24 cellular contexts compared by ENCODE assay signal in the genomic region with DNA sequence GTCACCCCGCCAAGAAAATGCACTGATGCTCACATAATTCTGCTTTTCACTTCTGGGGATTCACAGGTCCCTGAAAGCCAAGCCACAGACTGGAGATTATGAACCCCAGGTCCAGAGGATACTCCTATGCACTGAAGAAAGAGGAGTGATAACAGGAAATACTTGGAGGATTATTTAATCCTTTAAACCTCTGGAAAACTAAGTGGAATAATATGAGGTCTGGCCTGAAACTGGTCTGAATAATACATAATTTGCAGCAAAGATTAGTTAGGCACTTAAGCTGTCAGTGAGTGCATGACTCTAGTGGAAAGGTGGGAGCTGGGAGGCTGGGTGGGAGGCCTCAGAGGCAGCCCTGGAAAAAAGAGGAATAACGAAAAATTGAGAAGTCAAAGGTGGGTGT. TPM values are rescaled to one million over a fixed set of nuclear protein-coding genes. Genes with fewer than 3 reads are reported as not detected.
DNase-seq lines count a peak whose midpoint lies in the region; ATAC-seq and TF ChIP-seq lines count a peak whose summit lies in the region.
"Had no signal": no experiment of that assay in that cellular context is flagged by ENCODE, and none has a peak within 500 bp of the region (broad histone marks: within the 10 kb centered on the region; RNA-seq: fewer than 3 reads in every experiment).

No MANE protein-coding gene starts in this region.

- H3K4me1 ChIP-seq in BLaER1 treated with 17β-estradiol and CSF1 and Interleukin-3, amounts not matched to agents 10 nM and 100 nM, result peaks cover 31 to 91% (median 73%) of the 10 kb centered on the region in 10 experiments
- peaks cover 0 to 22% of the 10 kb centered on the region in 2 donors for H3K4me1 ChIP-seq in naive thymus-derived CD4-positive, alpha-beta T cell (ENCODE audit: control insufficient read depth in 2 of 2, insufficient read depth in 2 of 2, low read length in 2 of 2)
- H3K4me1 ChIP-seq: adrenal gland, upper lobe of left lung had no signal

- TF ChIP-seq CTCF in WTC11 (IDR thresholded peaks at IDR 0.05) (no peak), natural killer cell (IDR thresholded peaks at IDR 0.05) (no peak)

- H3K9me3 Mint-ChIP-seq in WTC11 (peaks cover 8% of the 10 kb centered on the region; the same call in 1 of the 2 replicates), natural killer cell (no peaks in the 10 kb centered on the region)
- H3K9me3 Mint-ChIP-seq in naive thymus-derived CD4-positive, alpha-beta T cell, result no peaks in the 10 kb centered on the region

- peaks cover 7% of the 10 kb centered on the region; the same call in 1 of the 2 replicates for H3K36me3 Mint-ChIP-seq in WTC11
- peaks cover 0 to 8% (median 0%) of the 10 kb centered on the region in 5 donors for H3K36me3 Mint-ChIP-seq in naive thymus-derived CD4-positive, alpha-beta T cell
- no peaks in the 10 kb centered on the region for H3K36me3 Mint-ChIP-seq in natural killer cell
- H3K36me3 Mint-ChIP-seq: neural progenitor cell had no signal

- no peak overlapping the region for H3K9ac ChIP-seq in BLaER1 treated with 17β-estradiol and CSF1 and Interleukin-3, amounts not matched to agents 10 nM and 100 nM
- H3K9ac ChIP-seq: neural progenitor cell had no signal

- H3K9me3 ChIP-seq in BLaER1 treated with 17β-estradiol and CSF1 and Interleukin-3, amounts not matched to agents 10 nM and 100 nM (replicated peaks in 1 of 11), result peaks cover 0 to 6% (median 0%) of the 10 kb centered on the region in 11 experiments; a peak in 3 of 22 replicates
- no peaks in the 10 kb centered on the region for H3K9me3 ChIP-seq in naive thymus-derived CD4-positive, alpha-beta T cell (ENCODE audit: control insufficient read depth in 2 of 3, low read length in 3 of 3)
- H3K9me3 ChIP-seq: adrenal gland, upper lobe of left lung had no signal

- intact Hi-C loops in naive thymus-derived CD4-positive, alpha-beta T cell (cut with micrococcal nuclease), result loop anchor here (5.0 kb wide), 2 partner anchors 132 to 207 kb away; a partner anchor contains a TSS
- intact Hi-C loops in natural killer cell (cut with micrococcal nuclease), result no loop called here

- no peak overlapping the region for H3K4me3 ChIP-seq in BLaER1 treated with 17β-estradiol and CSF1 and Interleukin-3, amounts not matched to agents 10 nM and 100 nM
- no peak overlapping the region for H3K4me3 ChIP-seq in naive thymus-derived CD4-positive, alpha-beta T cell (ENCODE audit: low read length)
- H3K4me3 ChIP-seq: adrenal gland, neural progenitor cell, upper lobe of left lung had no signal

- H3K4me1 Mint-ChIP-seq in WTC11 (peaks cover 34% of the 10 kb centered on the region), natural killer cell (peaks cover 16 to 19% of the 10 kb centered on the region in 2 donors)
- peaks cover 22 to 67% (median 55%) of the 10 kb centered on the region in 7 donors for H3K4me1 Mint-ChIP-seq in naive thymus-derived CD4-positive, alpha-beta T cell
- H3K4me1 Mint-ChIP-seq: neural progenitor cell had no signal

- peaks cover 0 to 37% (median 17%) of the 10 kb centered on the region in 11 experiments; a peak in 12 of 22 replicates for H3K36me3 ChIP-seq in BLaER1 treated with 17β-estradiol and CSF1 and Interleukin-3, amounts not matched to agents 10 nM and 100 nM
- no peaks in the 10 kb centered on the region for H3K36me3 ChIP-seq in naive thymus-derived CD4-positive, alpha-beta T cell (ENCODE audit: control insufficient read depth in 2 of 3, insufficient read depth in 3 of 3, low read length in 3 of 3)
- H3K36me3 ChIP-seq: adrenal gland, neural progenitor cell, upper lobe of left lung had no signal

- ATAC-seq in WTC11 (no peak), HG03571 (IDR thresholded peaks at IDR 0.05; ENCODE audit: unreplicated experiment) (no peak), natural killer cell (no peak)
- ATAC-seq in naive thymus-derived CD4-positive, alpha-beta T cell, result no peak
- ATAC-seq: activated CD8-positive, alpha-beta T cell treated with anti-CD3 and anti-CD28 coated beads, Interleukin-2, amount 10 ng/mL, durations not matched to agents 7 days and 5 days had no signal

- H3K27me3 Mint-ChIP-seq in WTC11 (ENCODE audit: low read depth) (no peaks in the 10 kb centered on the region), natural killer cell (ENCODE audit: low read depth in 2 of 2) (no peaks in the 10 kb centered on the region)
- H3K27me3 Mint-ChIP-seq in naive thymus-derived CD4-positive, alpha-beta T cell, result no peaks in the 10 kb centered on the region

- H3K27ac Mint-ChIP-seq in WTC11, result peak overlapping the region; percentile 34; the same call in 1 of the 2 replicates
- H3K27ac Mint-ChIP-seq in naive thymus-derived CD4-positive, alpha-beta T cell, result peak overlapping the region in 8 of 9 donors; percentile 44 to 87 (median 60)
- H3K27ac Mint-ChIP-seq in natural killer cell, result no peak overlapping the region
- H3K27ac Mint-ChIP-seq: activated CD8-positive, alpha-beta T cell treated with anti-CD3 and anti-CD28 coated beads, Interleukin-2, amount 10 ng/mL, durations not matched to agents 7 days and 5 days; neural progenitor cell had no signal

- CTCF ChIA-PET in WTC11 (lab: Charles Lee), result no interaction called here
- CTCF ChIA-PET in naive thymus-derived CD4-positive, alpha-beta T cell (lab: Charles Lee), result no interaction called here

- DNase-seq in GM03348 (ENCODE audit: low spot score) (peak; percentile 47), WTC11 (ENCODE audit: low spot score) (no peak), COR-L47 (lab: John Stamatoyannopoulos, UW) (no peak), natural killer cell (no peak)
- no peak for DNase-seq in naive thymus-derived CD4-positive, alpha-beta T cell
- no peak for DNase-seq in activated CD4-positive, alpha-beta T cell treated with anti-CD3 and anti-CD28 coated beads for 48 hours
- DNase-seq: activated CD4-positive, alpha-beta T cell treated with anti-CD3 and anti-CD28 coated beads for 1 hour; activated CD8-positive, alpha-beta T cell treated with anti-CD3 and anti-CD28 coated beads, Interleukin-2, amount 10 ng/mL, durations not matched to agents 7 days and 5 days; activated effector memory CD4-positive, alpha-beta T cell treated with anti-CD3 and anti-CD28 coated beads, Interleukin-2, amount 50 U/mL, for 16 hours; adrenal gland; effector CD8-positive, alpha-beta T cell; erythroblast; hippocampal formation; Kasumi-1; MV-4-11; NCI-H2171; NCI-H526; SHP77 treated with DMSO at 0.1 percent for 48 hours; stimulated activated CD8-positive, alpha-beta memory T cell treated with anti-CD3 and anti-CD28 coated beads, Interleukin-4, amount 100 ng/mL, for 48 hours; T-helper 1 cell; upper lobe of left lung had no signal

- H3K27ac ChIP-seq in BLaER1 treated with 17β-estradiol and CSF1 and Interleukin-3, amounts not matched to agents 10 nM and 100 nM, result peak overlapping the region in 5 of 11 experiments; percentile 4 to 55 (median 34); a peak in 5 of 22 replicates
- no peak overlapping the region for H3K27ac ChIP-seq in naive thymus-derived CD4-positive, alpha-beta T cell (ENCODE audit: low read depth, low read length)
- H3K27ac ChIP-seq: adrenal gland, neural progenitor cell, upper lobe of left lung had no signal

- POLR2A ChIA-PET in WTC11 (lab: Charles Lee), result no interaction called here
- POLR2A ChIA-PET in naive thymus-derived CD4-positive, alpha-beta T cell (lab: Charles Lee), result no interaction called here

- no peaks in the 10 kb centered on the region for H3K27me3 ChIP-seq in BLaER1 treated with 17β-estradiol and CSF1 and Interleukin-3, amounts not matched to agents 10 nM and 100 nM
- no peaks in the 10 kb centered on the region for H3K27me3 ChIP-seq in naive thymus-derived CD4-positive, alpha-beta T cell (ENCODE audit: control insufficient read depth in 2 of 2, insufficient read depth in 2 of 2, low read length in 2 of 2)
- H3K27me3 ChIP-seq: adrenal gland, neural progenitor cell, upper lobe of left lung had no signal

- peak overlapping the region in 9 of 11 experiments; percentile 30 to 60 (median 51); a peak in 15 of 22 replicates for H3K4me2 ChIP-seq in BLaER1 treated with 17β-estradiol and CSF1 and Interleukin-3, amounts not matched to agents 10 nM and 100 nM
- H3K4me2 ChIP-seq: neural progenitor cell had no signal

- H3K4me3 Mint-ChIP-seq in WTC11 (no peak overlapping the region), natural killer cell (no peak overlapping the region)
- H3K4me3 Mint-ChIP-seq in naive thymus-derived CD4-positive, alpha-beta T cell, result no peak overlapping the region
- H3K4me3 Mint-ChIP-seq: activated CD8-positive, alpha-beta T cell treated with anti-CD3 and anti-CD28 coated beads, Interleukin-2, amount 10 ng/mL, durations not matched to agents 7 days and 5 days; neural progenitor cell had no signal

- peaks cover 0 to 32% (median 0%) of the 10 kb centered on the region in 11 experiments; a peak in 4 of 22 replicates for H4K20me1 ChIP-seq in BLaER1 treated with 17β-estradiol and CSF1 and Interleukin-3, amounts not matched to agents 10 nM and 100 nM

TF ChIP-seq in WTC11, 78 proteins besides CTCF, POLR2A, EP300 and RAD21 (continues in another document):
- TF ChIP-seq, protein P1, sequence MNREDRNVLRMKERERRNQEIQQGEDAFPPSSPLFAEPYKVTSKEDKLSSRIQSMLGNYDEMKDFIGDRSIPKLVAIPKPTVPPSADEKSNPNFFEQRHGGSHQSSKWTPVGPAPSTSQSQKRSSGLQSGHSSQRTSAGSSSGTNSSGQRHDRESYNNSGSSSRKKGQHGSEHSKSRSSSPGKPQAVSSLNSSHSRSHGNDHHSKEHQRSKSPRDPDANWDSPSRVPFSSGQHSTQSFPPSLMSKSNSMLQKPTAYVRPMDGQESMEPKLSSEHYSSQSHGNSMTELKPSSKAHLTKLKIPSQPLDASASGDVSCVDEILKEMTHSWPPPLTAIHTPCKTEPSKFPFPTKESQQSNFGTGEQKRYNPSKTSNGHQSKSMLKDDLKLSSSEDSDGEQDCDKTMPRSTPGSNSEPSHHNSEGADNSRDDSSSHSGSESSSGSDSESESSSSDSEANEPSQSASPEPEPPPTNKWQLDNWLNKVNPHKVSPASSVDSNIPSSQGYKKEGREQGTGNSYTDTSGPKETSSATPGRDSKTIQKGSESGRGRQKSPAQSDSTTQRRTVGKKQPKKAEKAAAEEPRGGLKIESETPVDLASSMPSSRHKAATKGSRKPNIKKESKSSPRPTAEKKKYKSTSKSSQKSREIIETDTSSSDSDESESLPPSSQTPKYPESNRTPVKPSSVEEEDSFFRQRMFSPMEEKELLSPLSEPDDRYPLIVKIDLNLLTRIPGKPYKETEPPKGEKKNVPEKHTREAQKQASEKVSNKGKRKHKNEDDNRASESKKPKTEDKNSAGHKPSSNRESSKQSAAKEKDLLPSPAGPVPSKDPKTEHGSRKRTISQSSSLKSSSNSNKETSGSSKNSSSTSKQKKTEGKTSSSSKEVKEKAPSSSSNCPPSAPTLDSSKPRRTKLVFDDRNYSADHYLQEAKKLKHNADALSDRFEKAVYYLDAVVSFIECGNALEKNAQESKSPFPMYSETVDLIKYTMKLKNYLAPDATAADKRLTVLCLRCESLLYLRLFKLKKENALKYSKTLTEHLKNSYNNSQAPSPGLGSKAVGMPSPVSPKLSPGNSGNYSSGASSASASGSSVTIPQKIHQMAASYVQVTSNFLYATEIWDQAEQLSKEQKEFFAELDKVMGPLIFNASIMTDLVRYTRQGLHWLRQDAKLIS (CRISPR knock-in tag; IDR thresholded peaks at IDR 0.05; ENCODE audit: borderline replicate concordance), result no peak

RNA-seq across cellular contexts. Expression of a gene that starts 45.7 kb away (rescaled TPM):
- total RNA-seq in WTC11 (2021), result 11.1 to 16.1 TPM (median 13.5 TPM) in 3 replicates
- 10 to 100 TPM in 3 of 5 experiments, 1 to 10 TPM in 2; 3.1 to 15.4 (median 13.0) TPM for total RNA-seq in naive thymus-derived CD4-positive, alpha-beta T cell
- 10 to 100 TPM; 10.8 to 14.9 TPM for polyA plus RNA-seq in naive thymus-derived CD4-positive, alpha-beta T cell
- 10 to 100 TPM in 1 of 3 donors, 1 to 10 TPM in 2; 6.8 to 11.2 (median 8.9) TPM for total RNA-seq in natural killer cell

Comparison
In these comparisons a context has a peak if more than half of its experiments do, and no peak if none do; other contexts are left out.
1. H3K27ac Mint-ChIP-seq: peak in WTC11 (single experiment) and naive thymus-derived CD4-positive, alpha-beta T cell (8 of 9); none in natural killer cell (0 of 2).